In the genomic region with DNA sequence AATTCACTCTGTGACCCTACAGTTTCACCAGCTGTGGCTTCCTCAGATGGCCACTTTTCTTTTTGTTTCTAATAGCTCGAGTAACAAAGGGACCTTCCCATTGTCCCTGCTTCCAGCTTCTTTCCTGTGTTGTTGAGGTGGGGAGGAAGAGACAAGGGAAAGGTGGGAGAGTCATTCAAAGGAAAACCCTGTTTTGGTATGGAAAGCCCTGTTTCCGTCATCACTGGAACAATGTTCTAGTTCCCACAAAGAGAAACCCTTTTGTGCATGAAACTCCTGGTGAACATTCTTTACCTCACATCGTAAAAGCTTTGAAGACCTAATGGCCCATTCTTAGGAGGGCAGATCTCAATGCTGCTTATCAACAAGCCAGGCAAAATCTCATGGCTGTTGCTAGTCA, we compare ENCODE assay signal across 16 cellular contexts.
DNase-seq lines count a peak whose midpoint lies in the region; ATAC-seq, FAIRE-seq and TF ChIP-seq lines count a peak whose summit lies in the region.
"Had no signal": no experiment of that assay in that cellular context is flagged by ENCODE, and none has a peak within 500 bp of the region (broad histone marks: within the 10 kb centered on the region; RNA-seq: fewer than 3 reads in every experiment).

No MANE protein-coding gene starts in this region.

- H3K4me2 ChIP-seq in GM23338 = no peak overlapping the region
- no peak overlapping the region for H3K4me2 ChIP-seq in endothelial cell of umbilical vein (ENCODE audit: insufficient read depth, low read length)
- H3K4me2 ChIP-seq: A549 had no signal

- no peak for TF ChIP-seq CTCF in GM23338 (conservative IDR thresholded peaks at IDR 0.05; ENCODE audit: low read depth in 2 of 2)
- no peak for TF ChIP-seq CTCF in Panc1 (IDR thresholded peaks at IDR 0.05)
- TF ChIP-seq CTCF in endothelial cell of umbilical vein (IDR thresholded peaks at IDR 0.05; ENCODE audit: extremely low read depth in 1 of 2, insufficient read depth in 1 of 2, low read depth in 1 of 2, low read length in 2 of 2) = no peak
- no peak for TF ChIP-seq CTCF in psoas muscle (IDR thresholded peaks at IDR 0.05)

- H3K9ac ChIP-seq in endothelial cell of umbilical vein (replicated peaks; ENCODE audit: extremely low read depth, insufficient read depth, low read length) = no peak overlapping the region

- FAIRE-seq in endothelial cell of umbilical vein (lab: Jason Lieb, UNC) (peak; percentile 73), urothelium cell line (lab: Jason Lieb, UNC) (no peak)
- FAIRE-seq: A549, GM12878, H1 had no signal

- no peak overlapping the region for H3K4me3 Mint-ChIP-seq in GM23338
- H3K4me3 Mint-ChIP-seq: CD4-positive, alpha-beta memory T cell had no signal

- H3K27me3 ChIP-seq in GM23338 (ENCODE audit: insufficient read depth) (no peaks in the 10 kb centered on the region), Panc1 (ENCODE audit: control insufficient read depth, insufficient read depth, low read length) (no peaks in the 10 kb centered on the region), endothelial cell of umbilical vein (ENCODE audit: control insufficient read depth in 2 of 2, insufficient read depth in 2 of 2, low read length in 2 of 2) (no peaks in the 10 kb centered on the region), psoas muscle (ENCODE audit: insufficient read depth in 3 of 3, low read length in 2 of 3) (no peaks in the 10 kb centered on the region)
- H3K27me3 ChIP-seq: BE2C had no signal

- CTCF ChIA-PET in Panc1 (lab: Charles Lee) = no interaction called here
- CTCF ChIA-PET in endothelial cell of umbilical vein (lab: Charles Lee) = interaction anchor here (1.0 to 8.1 kb wide), 9 partner anchors 10 to 274 kb away, joined by 3 to 252 read pairs (median 5); no protein-coding TSS in a partner anchor

- H3K9me1 ChIP-seq in endothelial cell of umbilical vein (replicated peaks; ENCODE audit: control insufficient read depth, extremely low read depth, insufficient read depth, low read length) = no peaks in the 10 kb centered on the region

- H3K27me3 Mint-ChIP-seq in GM23338 (ENCODE audit: insufficient read depth, low read depth, poor library complexity) = peaks cover 18% of the 10 kb centered on the region

- no peaks in the 10 kb centered on the region for H4K20me1 ChIP-seq in GM23338 (replicated peaks; ENCODE audit: insufficient read depth)
- H4K20me1 ChIP-seq in endothelial cell of umbilical vein (replicated peaks; ENCODE audit: control insufficient read depth, extremely low read depth, insufficient read depth, low read length) = no peaks in the 10 kb centered on the region

- DNase-seq in GM23338 (ENCODE audit: low spot score) (no peak), Panc1 (ENCODE audit: low read depth, low spot score) (no peak), endothelial cell of umbilical vein (ENCODE audit: low read depth, low spot score) (peak; percentile 24), psoas muscle (no peak), urothelium cell line (ENCODE audit: low spot score) (no peak)
- DNase-seq: BE2C; CD4-positive, alpha-beta memory T cell; DMS79 had no signal

- BruUV-seq in Panc1 (replicated peaks; lab: Mats Ljungman, UMichigan) (no TSS peak), endothelial cell of umbilical vein (replicated peaks; lab: Mats Ljungman, UMichigan) (no TSS peak)

- no peaks in the 10 kb centered on the region for H3K36me3 ChIP-seq in GM23338 (ENCODE audit: insufficient read depth)
- H3K36me3 ChIP-seq in Panc1 (ENCODE audit: control insufficient read depth, insufficient read depth, low read length) = no peaks in the 10 kb centered on the region
- no peaks in the 10 kb centered on the region for H3K36me3 ChIP-seq in endothelial cell of umbilical vein (ENCODE audit: control insufficient read depth in 2 of 2, extremely low read depth in 1 of 2, insufficient read depth in 2 of 2, low read length in 2 of 2)
- no peaks in the 10 kb centered on the region for H3K36me3 ChIP-seq in psoas muscle (ENCODE audit: insufficient read depth in 1 of 2, low read depth in 1 of 2)
- H3K36me3 ChIP-seq: BE2C, HAP-1 had no signal

- H3K27ac ChIP-seq in GM23338 (ENCODE audit: low read depth) (no peak overlapping the region), Panc1 (ENCODE audit: low read length) (peak overlapping the region; percentile 99), endothelial cell of umbilical vein (ENCODE audit: insufficient read depth, low read depth, low read length) (no peak overlapping the region), psoas muscle (peak overlapping the region; percentile 46)
- H3K27ac ChIP-seq: A549, C4-2B, HL-60 had no signal

- intact Hi-C loops in Panc1 (cut with micrococcal nuclease; ENCODE audit: unreplicated experiment) (no loop called here), endothelial cell of umbilical vein (cut with micrococcal nuclease) (no loop called here), psoas muscle (cut with DNase I) (no loop called here)

- H3K4me3 ChIP-seq in GM23338 (no peak overlapping the region), Panc1 (ENCODE audit: low read depth in 2 of 2, low read length in 2 of 2) (no peak overlapping the region), endothelial cell of umbilical vein (replicated peaks in 1 of 3; ENCODE audit: insufficient read depth in 1 of 3, low read depth in 1 of 3, low read length in 3 of 3) (no peak overlapping the region), psoas muscle (no peak overlapping the region)
- H3K4me3 ChIP-seq: A549, GM12878, HAP-1 had no signal

- no peaks in the 10 kb centered on the region for H3K9me3 Mint-ChIP-seq in GM23338
- H3K9me3 Mint-ChIP-seq: CD4-positive, alpha-beta memory T cell had no signal

- dilution Hi-C loops in endothelial cell of umbilical vein (cut with MboI; ENCODE audit: extremely low pct_ligation_motif_present, low sequenced_read_pairs) = no loop called here

- H3K9me3 ChIP-seq in Panc1 (ENCODE audit: control insufficient read depth, insufficient read depth, low read depth, low read length) (no peaks in the 10 kb centered on the region), endothelial cell of umbilical vein (replicated peaks; ENCODE audit: control insufficient read depth, insufficient read depth, low read length) (no peaks in the 10 kb centered on the region), psoas muscle (no peaks in the 10 kb centered on the region)
- H3K9me3 ChIP-seq: A549, BE2C, HAP-1 had no signal

- POLR2A ChIA-PET in Panc1 (lab: Charles Lee) (interaction anchor here (0.6 kb wide), 1 partner anchor 9 kb away, joined by 3 read pairs; no protein-coding TSS in a partner anchor), endothelial cell of umbilical vein (lab: Charles Lee) (no interaction called here)

- H3K79me2 ChIP-seq in GM23338 (replicated peaks; ENCODE audit: insufficient read depth) = no peaks in the 10 kb centered on the region
- no peaks in the 10 kb centered on the region for H3K79me2 ChIP-seq in endothelial cell of umbilical vein (ENCODE audit: control insufficient read depth, insufficient read depth, low read length)

- H3F3A ChIP-seq in GM23338 (replicated peaks; ENCODE audit: low read depth) = no peaks in the 10 kb centered on the region

- peak overlapping the region; percentile 4; the same call in 1 of the 2 replicates for H2AFZ ChIP-seq in GM23338
- no peak overlapping the region for H2AFZ ChIP-seq in endothelial cell of umbilical vein (ENCODE audit: low read depth, low read length)

- peaks cover 13% of the 10 kb centered on the region for H3K4me1 Mint-ChIP-seq in GM23338
- H3K4me1 Mint-ChIP-seq: CD4-positive, alpha-beta memory T cell had no signal

- no peaks in the 10 kb centered on the region for H3K9me2 ChIP-seq in GM23338 (ENCODE audit: insufficient read depth)

- H3K4me1 ChIP-seq in GM23338 (ENCODE audit: insufficient read depth) = peaks cover 10% of the 10 kb centered on the region; the same call in 1 of the 2 replicates
- peaks cover 7% of the 10 kb centered on the region for H3K4me1 ChIP-seq in Panc1 (ENCODE audit: control insufficient read depth, insufficient read depth, low read length)
- H3K4me1 ChIP-seq in endothelial cell of umbilical vein (ENCODE audit: control insufficient read depth, extremely low read depth, insufficient read depth, low read length) = peaks cover 33% of the 10 kb centered on the region
- peaks cover 8% of the 10 kb centered on the region for H3K4me1 ChIP-seq in psoas muscle
- H3K4me1 ChIP-seq: BE2C, HAP-1 had no signal

- H3K36me3 Mint-ChIP-seq in GM23338 (ENCODE audit: low read depth) = no peaks in the 10 kb centered on the region
- H3K36me3 Mint-ChIP-seq: CD4-positive, alpha-beta memory T cell had no signal

- WGBS in psoas muscle, 3 donors = 66 to 75% (median 71%) methylated on average over 3 of the region's 3 CpGs

- H3K27ac Mint-ChIP-seq in GM23338 = no peak overlapping the region

- no peak for ATAC-seq in GM23338
- ATAC-seq in Panc1 = no peak
- ATAC-seq in psoas muscle = no peak
- ATAC-seq in GM21360 (IDR thresholded peaks at IDR 0.05; ENCODE audit: unreplicated experiment) = no peak
- ATAC-seq in GM18520 (IDR thresholded peaks at IDR 0.05; ENCODE audit: unreplicated experiment) = no peak
- ATAC-seq: A549, GM12878 had no signal

- TF ChIP-seq POLR2A in endothelial cell of umbilical vein (IDR thresholded peaks at IDR 0.05; ENCODE audit: low read depth, low read length) = no peak

- in situ Hi-C loops in Panc1 (cut with HindIII; ENCODE audit: low pct_unique_long_range_greater_than_20kb, low sequenced_read_pairs) = no loop called here

TF ChIP-seq in GM23338, 12 proteins besides CTCF, POLR2A, EP300 and RAD21 (continues in another document):
- TF ChIP-seq STAT1 (IDR thresholded peaks at IDR 0.05; ENCODE audit: unreplicated experiment) (no peak), ZNF331 (CRISPR knock-in tag; IDR thresholded peaks at IDR 0.05; ENCODE audit: low read depth) (no peak)
- TF ChIP-seq, protein P1, sequence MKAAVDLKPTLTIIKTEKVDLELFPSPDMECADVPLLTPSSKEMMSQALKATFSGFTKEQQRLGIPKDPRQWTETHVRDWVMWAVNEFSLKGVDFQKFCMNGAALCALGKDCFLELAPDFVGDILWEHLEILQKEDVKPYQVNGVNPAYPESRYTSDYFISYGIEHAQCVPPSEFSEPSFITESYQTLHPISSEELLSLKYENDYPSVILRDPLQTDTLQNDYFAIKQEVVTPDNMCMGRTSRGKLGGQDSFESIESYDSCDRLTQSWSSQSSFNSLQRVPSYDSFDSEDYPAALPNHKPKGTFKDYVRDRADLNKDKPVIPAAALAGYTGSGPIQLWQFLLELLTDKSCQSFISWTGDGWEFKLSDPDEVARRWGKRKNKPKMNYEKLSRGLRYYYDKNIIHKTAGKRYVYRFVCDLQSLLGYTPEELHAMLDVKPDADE (IDR thresholded peaks at IDR 0.05) = no peak

TF ChIP-seq in endothelial cell of umbilical vein, 7 proteins besides CTCF, POLR2A, EP300 and RAD21 (continues in another document):
- no peak for TF ChIP-seq POLR2AphosphoS5 (IDR thresholded peaks at IDR 0.05; ENCODE audit: insufficient read depth, low read depth, low read length)
- TF ChIP-seq, protein P2, sequence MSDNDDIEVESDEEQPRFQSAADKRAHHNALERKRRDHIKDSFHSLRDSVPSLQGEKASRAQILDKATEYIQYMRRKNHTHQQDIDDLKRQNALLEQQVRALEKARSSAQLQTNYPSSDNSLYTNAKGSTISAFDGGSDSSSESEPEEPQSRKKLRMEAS (IDR thresholded peaks at IDR 0.05; ENCODE audit: insufficient read depth, insufficient read length) = no peak
- no peak for TF ChIP-seq EZH2 (IDR thresholded peaks at IDR 0.05; ENCODE audit: borderline replicate concordance, low read depth, low read length, severe bottlenecking)
- TF ChIP-seq GATA2 (IDR thresholded peaks at IDR 0.05; ENCODE audit: insufficient read depth, insufficient read length, low read depth, low read length) = no peak
- TF ChIP-seq MYC (IDR thresholded peaks at IDR 0.05; ENCODE audit: low read depth, low read length) = no peak

Comparison
In these comparisons a context has a peak if more than half of its experiments do, and no peak if none do; other contexts are left out.
1. H3K27ac ChIP-seq: peak in Panc1 (single experiment) and psoas muscle (single experiment); none in GM23338 (single experiment) and endothelial cell of umbilical vein (single experiment).